ENCODE assay signal across 12 cellular contexts in the genomic region with DNA sequence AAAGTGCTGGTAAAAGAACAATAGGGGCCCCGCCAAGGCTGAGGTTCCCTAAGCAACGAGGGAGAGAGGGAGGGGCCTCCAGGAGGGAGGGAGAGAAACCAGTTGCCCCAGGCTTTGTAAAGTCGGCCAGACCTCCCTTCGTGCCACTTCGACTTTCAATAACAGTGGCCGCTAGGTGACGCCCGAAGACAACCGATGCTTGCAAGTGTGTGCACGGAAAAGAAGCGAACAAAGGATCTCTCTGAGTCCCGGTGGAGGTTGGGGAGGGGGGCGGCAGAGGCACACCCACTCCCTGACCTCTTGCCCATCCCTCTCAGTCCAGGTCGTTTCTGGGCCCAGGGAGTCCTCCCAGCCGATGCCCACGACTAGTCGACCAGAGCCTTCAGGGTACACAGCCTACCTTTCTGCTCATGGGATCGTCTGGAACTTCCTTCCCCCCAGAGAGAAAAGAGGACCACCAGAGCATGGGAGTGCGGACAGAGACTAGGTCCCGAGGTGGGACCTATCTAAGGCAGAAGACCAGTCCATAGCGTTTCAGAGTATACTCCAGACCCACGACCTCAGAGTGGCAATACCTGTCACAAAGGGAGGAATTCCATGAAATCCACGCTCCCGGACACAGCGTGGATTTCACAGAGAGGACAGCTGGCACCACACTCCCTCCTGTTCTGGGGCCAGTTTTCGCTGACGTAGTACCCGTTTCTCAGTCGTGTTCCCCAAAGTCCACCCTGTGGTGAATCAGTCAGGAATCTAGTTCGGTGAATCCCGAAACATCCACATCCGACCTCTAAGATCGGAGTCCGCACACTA.
DNase-seq lines count a peak whose midpoint lies in the region; ATAC-seq, FAIRE-seq and TF ChIP-seq lines count a peak whose summit lies in the region.
"Had no signal": no experiment of that assay in that cellular context is flagged by ENCODE, and none has a peak within 500 bp of the region (broad histone marks: within the 10 kb centered on the region; RNA-seq: fewer than 3 reads in every experiment).

No MANE protein-coding gene starts in this region.

- CTCF ChIA-PET in Panc1 (lab: Charles Lee) = interaction anchor here (0.7 kb wide), 1 partner anchor 1089 kb away, joined by 3 read pairs; no protein-coding TSS in a partner anchor

- H3K27ac ChIP-seq in Panc1 (ENCODE audit: low read length) (no peak overlapping the region), kidney (ENCODE audit: low read depth in 2 of 2, low read length in 2 of 2) (no peak overlapping the region)
- H3K27ac ChIP-seq: BLaER1 treated with 17β-estradiol and CSF1 and Interleukin-3, amounts not matched to agents 10 nM and 100 nM had no signal

- DNase-seq in BE2C (peak; percentile 85), HPDE6-E6E7 (ENCODE audit: extremely low spot score) (peak; percentile 41), Panc1 (ENCODE audit: low read depth, low spot score) (no peak), kidney (peak; percentile 82), natural killer cell (no peak), NCI-H2029 (lab: John Stamatoyannopoulos, UW) (no peak)
- DNase-seq: anterior cingulate cortex, NCI-H1092 treated with DMSO at 0.1 percent for 48 hours had no signal

- H3K27ac Mint-ChIP-seq in natural killer cell = no peak overlapping the region
- H3K27ac Mint-ChIP-seq: nephron had no signal

- no peak overlapping the region for H3K4me3 Mint-ChIP-seq in natural killer cell
- H3K4me3 Mint-ChIP-seq: nephron had no signal

- H3K9me3 ChIP-seq in BE2C (no peaks in the 10 kb centered on the region), Panc1 (ENCODE audit: control insufficient read depth, insufficient read depth, low read depth, low read length) (no peaks in the 10 kb centered on the region), kidney (ENCODE audit: control insufficient read depth in 1 of 2, low read length in 2 of 2) (no peaks in the 10 kb centered on the region)

- H3K36me3 ChIP-seq in BE2C = no peaks in the 10 kb centered on the region
- H3K36me3 ChIP-seq in Panc1 (ENCODE audit: control insufficient read depth, insufficient read depth, low read length) = no peaks in the 10 kb centered on the region
- H3K36me3 ChIP-seq in kidney (ENCODE audit: control insufficient read depth in 1 of 2, insufficient read depth in 2 of 2, low read length in 2 of 2) = no peaks in the 10 kb centered on the region
- H3K36me3 ChIP-seq: BLaER1 treated with 17β-estradiol and CSF1 and Interleukin-3, amounts not matched to agents 10 nM and 100 nM had no signal

- H3K4me1 ChIP-seq in BE2C = no peaks in the 10 kb centered on the region
- no peaks in the 10 kb centered on the region for H3K4me1 ChIP-seq in Panc1 (ENCODE audit: control insufficient read depth, insufficient read depth, low read length)
- no peaks in the 10 kb centered on the region for H3K4me1 ChIP-seq in kidney (ENCODE audit: control insufficient read depth in 1 of 2, insufficient read depth in 1 of 2, low read depth in 1 of 2, low read length in 2 of 2)

- H3K36me3 Mint-ChIP-seq in natural killer cell = no peaks in the 10 kb centered on the region

- POLR2A ChIA-PET in Panc1 (lab: Charles Lee) = no interaction called here

- no peaks in the 10 kb centered on the region for H3K27me3 Mint-ChIP-seq in natural killer cell (ENCODE audit: low read depth in 2 of 2)

- TF ChIP-seq CTCF in BE2C (IDR thresholded peaks at IDR 0.05; ENCODE audit: low read depth, low read length) (peak; percentile 68), Panc1 (IDR thresholded peaks at IDR 0.05) (peak; percentile 89), kidney (IDR thresholded peaks at IDR 0.05; ENCODE audit: borderline replicate concordance, extremely low read depth, insufficient read depth) (peak; percentile 41), natural killer cell (IDR thresholded peaks at IDR 0.05) (no peak)

- intact Hi-C loops in Panc1 (cut with micrococcal nuclease; ENCODE audit: unreplicated experiment) = loop anchor here (2.0 to 5.0 kb wide), 2 partner anchors 83 to 263 kb away; partner anchors contain the start of gene ALG10B
- intact Hi-C loops in kidney (cut with DNase I) = no loop called here
- intact Hi-C loops in natural killer cell (cut with micrococcal nuclease) = no loop called here

- H3K4me1 Mint-ChIP-seq in natural killer cell = no peaks in the 10 kb centered on the region
- H3K4me1 Mint-ChIP-seq: nephron had no signal

- H3K27me3 ChIP-seq in BE2C (no peaks in the 10 kb centered on the region), Panc1 (ENCODE audit: control insufficient read depth, insufficient read depth, low read length) (no peaks in the 10 kb centered on the region)
- H3K27me3 ChIP-seq: BLaER1 treated with 17β-estradiol and CSF1 and Interleukin-3, amounts not matched to agents 10 nM and 100 nM had no signal

- no peak for FAIRE-seq in kidney (lab: Jason Lieb, UNC)

- H3K9ac ChIP-seq in kidney (ENCODE audit: low read length in 2 of 2) = no peak overlapping the region
- H3K9ac ChIP-seq: BLaER1 treated with 17β-estradiol and CSF1 and Interleukin-3, amounts not matched to agents 10 nM and 100 nM had no signal

- peaks cover 9 to 19% of the 10 kb centered on the region in 2 donors for H3K9me3 Mint-ChIP-seq in natural killer cell

- peak overlapping the region; percentile 41 for H3K4me3 ChIP-seq in BE2C (ENCODE audit: low read depth, low read length)
- H3K4me3 ChIP-seq in Panc1 (ENCODE audit: low read depth in 2 of 2, low read length in 2 of 2) = peak overlapping the region; percentile 30 to 57
- H3K4me3 ChIP-seq in kidney (ENCODE audit: low read length in 2 of 2) = no peak overlapping the region
- H3K4me3 ChIP-seq: BLaER1 treated with 17β-estradiol and CSF1 and Interleukin-3, amounts not matched to agents 10 nM and 100 nM had no signal

- in situ Hi-C loops in Panc1 (cut with HindIII; ENCODE audit: low pct_unique_long_range_greater_than_20kb, low sequenced_read_pairs) = no loop called here

- ATAC-seq in Panc1 (peak; percentile 82), natural killer cell (no peak), GM21515 (IDR thresholded peaks at IDR 0.05; ENCODE audit: unreplicated experiment) (no peak), HG03469 (IDR thresholded peaks at IDR 0.05; ENCODE audit: unreplicated experiment) (no peak)

- BruUV-seq in Panc1 (replicated peaks; lab: Mats Ljungman, UMichigan) = no TSS peak

Comparison
In these comparisons a context has a peak if more than half of its experiments do, and no peak if none do; other contexts are left out.
1. DNase-seq: peak in BE2C (single experiment), HPDE6-E6E7 (single experiment) and kidney (single experiment); none in Panc1 (single experiment), natural killer cell (single experiment) and NCI-H2029 (single experiment).
2. H3K4me3 ChIP-seq: peak in BE2C (single experiment) and Panc1 (2 of 2); none in kidney (0 of 2).